1 cellular context compared by ENCODE assay signal in genomic region chr1:204102029-204102611, GRCh38.
TF ChIP-seq lines count a peak whose summit lies in the region.

No MANE protein-coding gene starts in this region.

TF ChIP-seq in SK-N-SH treated with all-trans-retinoic acid at 6 μM for 48 hours, 23 proteins besides CTCF, POLR2A, EP300 and RAD21 (continued from another document):
- no peak for TF ChIP-seq ZFP3 (CRISPR knock-in tag; IDR thresholded peaks at IDR 0.05)
TF ChIP-seq in SK-N-SH treated with all-trans-retinoic acid at 6 μM for 48 hours: peak in this region for 0.
